In the genomic region with DNA sequence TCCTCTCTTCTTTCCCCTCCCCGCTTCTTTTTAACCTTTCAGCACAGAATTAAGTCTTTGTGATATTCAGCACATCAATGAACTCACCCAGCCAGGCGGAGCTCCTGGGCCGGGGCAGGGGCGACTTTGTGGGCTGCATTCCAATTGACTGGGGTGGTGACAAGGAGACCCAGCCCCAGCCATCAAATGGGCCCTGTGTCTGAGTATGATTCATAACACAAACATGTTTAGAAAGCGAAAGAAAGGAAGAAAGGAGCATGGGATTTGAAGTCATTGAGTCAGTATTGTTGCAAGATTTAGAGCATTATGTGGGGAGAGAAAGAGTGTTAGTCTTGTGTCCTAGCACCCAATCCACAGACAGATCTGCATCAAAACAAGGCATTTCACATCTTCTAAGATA, we compare ENCODE assay signal across 13 cellular contexts.
DNase-seq lines count a peak whose midpoint lies in the region; ATAC-seq, FAIRE-seq and TF ChIP-seq lines count a peak whose summit lies in the region.
"Had no signal": no experiment of that assay in that cellular context is flagged by ENCODE, and none has a peak within 500 bp of the region (broad histone marks: within the 10 kb centered on the region; RNA-seq: fewer than 3 reads in every experiment).

No MANE protein-coding gene starts in this region.

- H3K56ac ChIP-seq in H1 (replicated peaks; ENCODE audit: insufficient read length, low read depth, low read length): no peak overlapping the region

- no peak overlapping the region for H3K23ac ChIP-seq in H1 (ENCODE audit: insufficient read length)
- H3K23ac ChIP-seq in mesenchymal stem cell (ENCODE audit: low read length in 2 of 2): no peak overlapping the region

- H3K4ac ChIP-seq in H1 (replicated peaks; ENCODE audit: insufficient read length, low read depth, low read length) (no peak overlapping the region), mesenchymal stem cell (ENCODE audit: low read depth in 1 of 2, low read length in 2 of 2) (no peak overlapping the region)

- H3K79me2 ChIP-seq in H1 (ENCODE audit: control insufficient read depth in 1 of 2, insufficient read depth in 2 of 2, low read length in 2 of 2): no peaks in the 10 kb centered on the region

- H3K23me2 ChIP-seq in H1 (ENCODE audit: low read depth, low read length): no peaks in the 10 kb centered on the region; the same call in 1 of the 2 replicates

- no peak overlapping the region for H2BK5ac ChIP-seq in H1 (ENCODE audit: low read depth, low read length)
- H2BK5ac ChIP-seq in mesenchymal stem cell (ENCODE audit: low read depth, low read length, poor library complexity, severe bottlenecking): no peak overlapping the region

- H2AK5ac ChIP-seq in H1 (ENCODE audit: low read depth, low read length) (no peak overlapping the region), mesenchymal stem cell (ENCODE audit: low read length, severe bottlenecking) (no peak overlapping the region)

- H3K27me3 ChIP-seq in A673 (replicated peaks; ENCODE audit: insufficient read depth, low read depth, low read length, poor library complexity) (no peaks in the 10 kb centered on the region), MG63 (no peaks in the 10 kb centered on the region), H1 (replicated peaks in 1 of 4; ENCODE audit: control insufficient read depth in 3 of 4, extremely low read depth in 1 of 4, insufficient read depth in 3 of 4, low read length in 3 of 4) (no peaks in the 10 kb centered on the region), mesenchymal stem cell (ENCODE audit: control insufficient read depth in 1 of 2, insufficient read depth in 1 of 2, low read length in 2 of 2) (no peaks in the 10 kb centered on the region)

- H2BK15ac ChIP-seq in H1 (ENCODE audit: low read length): no peak overlapping the region
- H2BK15ac ChIP-seq in mesenchymal stem cell (ENCODE audit: low read depth, poor library complexity, severe bottlenecking): no peak overlapping the region

- no peak overlapping the region for H3K9ac ChIP-seq in H1 (replicated peaks in 1 of 4; ENCODE audit: extremely low read depth in 1 of 4, low read depth in 3 of 4, low read length in 3 of 4)
- H3K9ac ChIP-seq in mesenchymal stem cell (ENCODE audit: low read length): peak overlapping the region; percentile 54

- intact Hi-C loops in A673 (cut with micrococcal nuclease; ENCODE audit: unreplicated experiment): loop anchor here (10.0 kb wide), 1 partner anchor 77 kb away; no protein-coding TSS in a partner anchor
- intact Hi-C loops in posterior vena cava (cut with DNase I): loop anchor here in 1 of 2 donors (10.0 kb wide), 1 partner anchor 187 kb away; a partner anchor contains a TSS

- TF ChIP-seq RAD21 in H1 (IDR thresholded peaks at IDR 0.05 in 1 of 2, conservative IDR thresholded peaks at IDR 0.05 in 1 of 2; ENCODE audit: low read depth in 2 of 2, low read length in 2 of 2): peak in 1 of 2 experiments; percentile 35; a peak in 1 of 4 replicates

- H4K91ac ChIP-seq in H1 (replicated peaks; ENCODE audit: insufficient read length, low read length): no peak overlapping the region
- no peak overlapping the region for H4K91ac ChIP-seq in mesenchymal stem cell (ENCODE audit: low read length)

- 16% methylated on average over 5 of the region's 5 CpGs; no CpG with 5 or more reads in 1 of the 2 experiments for WGBS in H1 (ENCODE audit: extremely low coverage in 1 of 2, insufficient coverage in 1 of 2, insufficient read length in 1 of 2, insufficient replicate concordance in 2 of 2, low coverage in 1 of 2, low lambda C conversion rate in 2 of 2, missing lambda C conversion rate in 1 of 2), 2 experiments
- 7% methylated on average over 5 of the region's 5 CpGs for WGBS in mesenchymal stem cell

- H4K8ac ChIP-seq in H1 (ENCODE audit: extremely low read depth, insufficient read depth, low read length): no peak overlapping the region
- no peak overlapping the region for H4K8ac ChIP-seq in mesenchymal stem cell (ENCODE audit: low read length)

- ATAC-seq in GM18519 (IDR thresholded peaks at IDR 0.05; ENCODE audit: low FRiP score, unreplicated experiment): no peak
- ATAC-seq: activated CD8-positive, alpha-beta T cell treated with anti-CD3 and anti-CD28 coated beads, Interleukin-2, amount 10 ng/mL, durations not matched to agents 7 days and 5 days; HCT116; K562 had no signal

- BruUV-seq in A673 (replicated peaks; lab: Mats Ljungman, UMichigan): no TSS peak

- no peak overlapping the region for H2BK20ac ChIP-seq in H1 (ENCODE audit: low read length)

- H2AFZ ChIP-seq in H1 (ENCODE audit: low read length): no peak overlapping the region
- H2AFZ ChIP-seq in mesenchymal stem cell (ENCODE audit: low read depth, low read length): no peak overlapping the region

- H3K9me3 ChIP-seq in A673 (ENCODE audit: low read depth, low read length, poor library complexity, severe bottlenecking): no peaks in the 10 kb centered on the region
- H3K9me3 ChIP-seq in MG63: no peaks in the 10 kb centered on the region
- no peaks in the 10 kb centered on the region for H3K9me3 ChIP-seq in H1 (ENCODE audit: insufficient read depth in 2 of 2, low read depth in 1 of 2, low read length in 1 of 2)
- H3K9me3 ChIP-seq in mesenchymal stem cell (ENCODE audit: control insufficient read depth, low read length): no peaks in the 10 kb centered on the region
- H3K9me3 ChIP-seq: A549 had no signal

- DNase-seq in A673 (ENCODE audit: low spot score) (peak; percentile 51), MG63 (peak; percentile 30), H1 (ENCODE audit: low read depth in 1 of 2, low spot score in 2 of 2) (peak; percentile 47 to 54), mesenchymal stem cell (peak; percentile 80), LoVo (ENCODE audit: low spot score) (no peak), posterior vena cava (ENCODE audit: low spot score) (no peak)
- no peak for DNase-seq in stimulated activated naive CD4-positive, alpha-beta T cell treated with Interleukin-2 at 50 U/mL for 16 hours (lab: John Stamatoyannopoulos, UW)
- DNase-seq: activated CD8-positive, alpha-beta T cell treated with anti-CD3 and anti-CD28 coated beads, Interleukin-2, amount 10 ng/mL, durations not matched to agents 7 days and 5 days had no signal

- CTCF ChIA-PET in A673 (lab: Charles Lee) (interaction anchor here (0.6 to 1.2 kb wide), 2 partner anchors 180 to 198 kb away, joined by 3 to 4 read pairs; no protein-coding TSS in a partner anchor), H1 (lab: Charles Lee; ENCODE audit: partially characterized antibody) (interaction anchor here (0.6 to 9.6 kb wide), 33 partner anchors 9 to 1996 kb away, joined by 3 to 76 read pairs (median 4); a partner anchor contains a TSS)

- H3K4me2 ChIP-seq in H1 (ENCODE audit: insufficient read depth in 1 of 2, low read depth in 2 of 2, low read length in 2 of 2): peak overlapping the region; percentile 23 to 58; a peak in 3 of 4 replicates
- peak overlapping the region; percentile 49 for H3K4me2 ChIP-seq in mesenchymal stem cell (ENCODE audit: low read length, poor library complexity, severe bottlenecking)
- H3K4me2 ChIP-seq: A549 had no signal

- H3K14ac ChIP-seq in H1 (ENCODE audit: insufficient read length) (no peak overlapping the region), mesenchymal stem cell (ENCODE audit: low read length in 2 of 2) (no peak overlapping the region)

- H3K79me1 ChIP-seq in H1 (ENCODE audit: low read depth, low read length) (no peaks in the 10 kb centered on the region), mesenchymal stem cell (replicated peaks; ENCODE audit: low read length, poor library complexity, severe bottlenecking) (peaks cover 3% of the 10 kb centered on the region)

- peak overlapping the region; percentile 11 for H3K4me3 ChIP-seq in A673 (ENCODE audit: low read depth, low read length, poor library complexity, severe bottlenecking)
- H3K4me3 ChIP-seq in MG63: no peak overlapping the region
- H3K4me3 ChIP-seq in H1 (ENCODE audit: extremely low read depth in 1 of 4, insufficient read depth in 2 of 4, low read depth in 3 of 4, low read length in 4 of 4): peak overlapping the region in 1 of 4 experiments; percentile 43; a peak in 1 of 8 replicates
- H3K4me3 ChIP-seq in mesenchymal stem cell (ENCODE audit: insufficient read depth in 1 of 2, low read depth in 1 of 2, low read length in 2 of 2): peak overlapping the region in 1 of 2 experiments; percentile 60
- H3K4me3 ChIP-seq: A549, K562, lung had no signal

- no peaks in the 10 kb centered on the region for H4K20me1 ChIP-seq in H1 (replicated peaks in 1 of 2; ENCODE audit: control insufficient read depth in 1 of 2, insufficient read depth in 2 of 2, low read length in 2 of 2)

- no peaks in the 10 kb centered on the region for H3K36me3 ChIP-seq in A673 (ENCODE audit: insufficient read depth, low read length, poor library complexity, severe bottlenecking)
- H3K36me3 ChIP-seq in MG63: no peaks in the 10 kb centered on the region
- no peaks in the 10 kb centered on the region for H3K36me3 ChIP-seq in H1 (ENCODE audit: control insufficient read depth in 2 of 4, insufficient read depth in 4 of 4, low read length in 3 of 4)
- no peaks in the 10 kb centered on the region for H3K36me3 ChIP-seq in mesenchymal stem cell (ENCODE audit: control insufficient read depth in 1 of 2, insufficient read depth in 2 of 2, low read depth in 1 of 2, low read length in 2 of 2)

- peak; percentile 57 for FAIRE-seq in H1 (lab: Jason Lieb, UNC)
- FAIRE-seq: A549, K562 had no signal

- no peak overlapping the region for H4K5ac ChIP-seq in H1 (ENCODE audit: insufficient read length, low read depth, low read length)

- H3K18ac ChIP-seq in H1 (ENCODE audit: extremely low read depth, low read length) (no peak overlapping the region), mesenchymal stem cell (ENCODE audit: low read depth in 1 of 2, low read length in 2 of 2) (no peak overlapping the region)

- TF ChIP-seq POLR2A in H1 (IDR thresholded peaks at IDR 0.05; ENCODE audit: control extremely low read depth in 1 of 2, low read depth in 2 of 2, low read length in 2 of 2): no peak

- H3K4me1 ChIP-seq in A673 (ENCODE audit: insufficient read depth, low read length, poor library complexity, severe bottlenecking): peaks cover 79% of the 10 kb centered on the region
- peaks cover 2 to 18% (median 12%) of the 10 kb centered on the region in 4 experiments; a peak in 4 of 7 replicates for H3K4me1 ChIP-seq in H1 (replicated peaks in 1 of 4; ENCODE audit: control insufficient read depth in 3 of 4, insufficient read depth in 4 of 4, low read length in 3 of 4)
- H3K4me1 ChIP-seq in mesenchymal stem cell (ENCODE audit: control insufficient read depth, insufficient read depth, low read depth, low read length): peaks cover 2% of the 10 kb centered on the region
- H3K4me1 ChIP-seq: A549 had no signal

- H2BK120ac ChIP-seq in H1 (replicated peaks; ENCODE audit: low read depth, low read length) (no peak overlapping the region), mesenchymal stem cell (ENCODE audit: low read depth, low read length) (no peak overlapping the region)

- TF ChIP-seq CTCF in A673 (conservative IDR thresholded peaks at IDR 0.05; ENCODE audit: low read depth, low read length) (no peak), H1 (IDR thresholded peaks at IDR 0.05; ENCODE audit: control extremely low read depth in 1 of 3, insufficient read depth in 1 of 3, low read depth in 1 of 3, low read length in 3 of 3) (no peak)

- no peak for TF ChIP-seq EP300 in H1 (IDR thresholded peaks at IDR 0.05; ENCODE audit: borderline replicate concordance in 1 of 2, low read depth in 2 of 2, low read length in 2 of 2)

- H2BK12ac ChIP-seq in H1 (ENCODE audit: low read depth, low read length): no peak overlapping the region
- no peak overlapping the region for H2BK12ac ChIP-seq in mesenchymal stem cell (ENCODE audit: low read length in 2 of 2)

- peak overlapping the region; percentile 55 for H3K27ac ChIP-seq in A673 (ENCODE audit: low read depth, low read length, poor library complexity, severe bottlenecking)
- H3K27ac ChIP-seq in H1 (ENCODE audit: low read depth, low read length): no peak overlapping the region
- H3K27ac ChIP-seq in mesenchymal stem cell (ENCODE audit: low read length, poor library complexity, severe bottlenecking): peak overlapping the region; percentile 41
- H3K27ac ChIP-seq: A549 had no signal

- POLR2A ChIA-PET in A673 (lab: Charles Lee; ENCODE audit: low non-redundant PET): no interaction called here
- POLR2A ChIA-PET in H1 (lab: Charles Lee; ENCODE audit: partially characterized antibody): interaction anchor here (1.1 kb wide), 1 partner anchor 194 kb away, joined by 4 read pairs; no protein-coding TSS in a partner anchor

Comparison
In these comparisons a context has a peak if more than half of its experiments do, and no peak if none do; other contexts are left out.
1. DNase-seq: peak in A673 (single experiment), MG63 (single experiment), H1 (2 of 2) and mesenchymal stem cell (single experiment); none in stimulated activated naive CD4-positive, alpha-beta T cell treated with Interleukin-2 at 50 U/mL for 16 hours (single experiment), LoVo (single experiment) and posterior vena cava (single experiment).